In the genomic region with DNA sequence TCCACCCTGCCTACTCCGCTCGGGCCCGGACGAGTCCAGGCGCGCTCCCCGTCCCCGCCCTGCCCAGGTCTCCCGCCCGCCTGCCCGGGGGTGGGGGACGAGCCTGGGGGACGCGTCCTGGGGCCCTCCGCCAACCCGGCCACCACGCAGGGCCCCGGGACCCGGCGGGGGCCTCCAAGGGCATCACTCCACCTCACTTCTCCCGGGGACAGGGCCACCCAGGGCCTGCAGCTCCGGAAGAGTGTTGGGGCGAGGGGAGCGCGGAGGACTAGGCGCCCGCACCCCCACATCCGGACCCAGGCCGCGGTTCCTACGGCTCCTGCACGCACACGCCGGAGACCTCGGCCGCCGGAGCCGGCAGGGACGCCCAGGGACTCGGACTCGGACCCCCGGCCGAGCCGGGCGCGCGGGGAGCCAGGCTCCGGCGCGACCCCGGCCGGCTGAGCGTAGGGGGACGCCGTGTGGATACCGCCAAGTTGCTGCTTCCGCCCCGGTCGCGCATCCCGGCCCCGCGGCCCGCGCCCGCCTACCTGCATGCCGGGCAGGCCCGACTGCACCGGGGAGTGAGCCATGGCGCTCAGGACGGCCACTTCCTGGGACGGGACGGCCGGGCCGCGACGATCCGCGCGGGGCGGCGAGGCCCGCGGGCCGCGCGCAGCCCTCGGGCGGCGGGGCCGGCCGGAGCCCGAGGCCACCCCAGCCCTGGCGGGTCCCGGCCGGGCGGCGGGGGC, we compare ENCODE assay signal across 1 cellular context.
TF ChIP-seq lines count a peak whose summit lies in the region.

No MANE protein-coding gene starts in this region.

TF ChIP-seq in HepG2, 621 proteins besides CTCF, POLR2A, EP300 and RAD21 (continued from another document and continues in another):
- TF ChIP-seq, protein P1, sequence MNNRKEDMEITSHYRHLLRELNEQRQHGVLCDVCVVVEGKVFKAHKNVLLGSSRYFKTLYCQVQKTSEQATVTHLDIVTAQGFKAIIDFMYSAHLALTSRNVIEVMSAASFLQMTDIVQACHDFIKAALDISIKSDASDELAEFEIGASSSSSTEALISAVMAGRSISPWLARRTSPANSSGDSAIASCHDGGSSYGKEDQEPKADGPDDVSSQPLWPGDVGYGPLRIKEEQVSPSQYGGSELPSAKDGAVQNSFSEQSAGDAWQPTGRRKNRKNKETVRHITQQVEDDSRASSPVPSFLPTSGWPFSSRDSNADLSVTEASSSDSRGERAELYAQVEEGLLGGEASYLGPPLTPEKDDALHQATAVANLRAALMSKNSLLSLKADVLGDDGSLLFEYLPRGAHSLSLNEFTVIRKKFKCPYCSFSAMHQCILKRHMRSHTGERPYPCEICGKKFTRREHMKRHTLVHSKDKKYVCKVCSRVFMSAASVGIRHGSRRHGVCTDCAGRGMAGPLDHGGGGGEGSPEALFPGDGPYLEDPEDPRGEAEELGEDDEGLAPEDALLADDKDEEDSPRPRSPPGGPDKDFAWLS (CRISPR knock-in tag; IDR thresholded peaks at IDR 0.05; ENCODE audit: borderline replicate concordance), result no peak
- TF ChIP-seq CENPT (CRISPR knock-in tag; IDR thresholded peaks at IDR 0.05; ENCODE audit: low read depth) (no peak), ZNF510 (CRISPR knock-in tag; IDR thresholded peaks at IDR 0.05; ENCODE audit: low read depth) (no peak), NKX3-1 (CRISPR knock-in tag; IDR thresholded peaks at IDR 0.05) (0 out of 2 replicates have a peak, but pooled peaks have one; percentile 39), ZFY (CRISPR knock-in tag; IDR thresholded peaks at IDR 0.05) (peak; percentile 82), CHCHD3 (CRISPR knock-in tag; IDR thresholded peaks at IDR 0.05) (no peak), ZNF337 (CRISPR knock-in tag; IDR thresholded peaks at IDR 0.05; ENCODE audit: borderline replicate concordance, low read depth) (no peak), SYNCRIP (IDR thresholded peaks at IDR 0.05; ENCODE audit: insufficient read depth, low read depth, low read length) (no peak), ZNF468 (CRISPR knock-in tag; IDR thresholded peaks at IDR 0.05) (no peak), ZNF562 (CRISPR knock-in tag; IDR thresholded peaks at IDR 0.05; ENCODE audit: borderline replicate concordance) (no peak), HMGA1 (CRISPR knock-in tag; conservative IDR thresholded peaks at IDR 0.05) (no peak), RORA (CRISPR knock-in tag; IDR thresholded peaks at IDR 0.05) (no peak), NR1H2 (CRISPR knock-in tag; IDR thresholded peaks at IDR 0.05; ENCODE audit: borderline replicate concordance, low read depth) (no peak), ZNF101 (CRISPR knock-in tag; IDR thresholded peaks at IDR 0.05; ENCODE audit: borderline replicate concordance, low read depth) (no peak), MAF1 (CRISPR knock-in tag; IDR thresholded peaks at IDR 0.05; ENCODE audit: borderline replicate concordance) (no peak), KLF12 (CRISPR knock-in tag; IDR thresholded peaks at IDR 0.05; ENCODE audit: borderline replicate concordance) (no peak), MED1 (CRISPR knock-in tag; IDR thresholded peaks at IDR 0.05) (no peak; the same call in 1 of the 2 replicates), FLYWCH1 (CRISPR knock-in tag; IDR thresholded peaks at IDR 0.05) (no peak), SMARCE1 (IDR thresholded peaks at IDR 0.05; ENCODE audit: borderline replicate concordance) (no peak), ZBTB8A (CRISPR knock-in tag; IDR thresholded peaks at IDR 0.05; ENCODE audit: borderline replicate concordance, low read depth) (no peak), ZMYM2 (CRISPR knock-in tag; IDR thresholded peaks at IDR 0.05) (no peak), NAIF1 (CRISPR knock-in tag; IDR thresholded peaks at IDR 0.05; ENCODE audit: borderline replicate concordance) (no peak), TARDBP (CRISPR knock-in tag; IDR thresholded peaks at IDR 0.05) (no peak), SP4 (CRISPR knock-in tag; IDR thresholded peaks at IDR 0.05) (no peak), RBM22 (optimal IDR thresholded peaks at IDR 0.05; ENCODE audit: low read length) (no peak), ZNF33B (CRISPR knock-in tag; IDR thresholded peaks at IDR 0.05) (no peak), ZNF431 (CRISPR knock-in tag; IDR thresholded peaks at IDR 0.05; ENCODE audit: borderline replicate concordance, low read depth) (no peak), TAF15 (IDR thresholded peaks at IDR 0.05; ENCODE audit: low read depth, low read length, poor library complexity, severe bottlenecking) (no peak), ZNF34 (CRISPR knock-in tag; IDR thresholded peaks at IDR 0.05; ENCODE audit: borderline replicate concordance) (no peak), SOX5 (CRISPR knock-in tag; IDR thresholded peaks at IDR 0.05; ENCODE audit: borderline replicate concordance) (no peak), ETV6 (CRISPR knock-in tag; conservative IDR thresholded peaks at IDR 0.05) (no peak)
- TF ChIP-seq, protein P2, sequence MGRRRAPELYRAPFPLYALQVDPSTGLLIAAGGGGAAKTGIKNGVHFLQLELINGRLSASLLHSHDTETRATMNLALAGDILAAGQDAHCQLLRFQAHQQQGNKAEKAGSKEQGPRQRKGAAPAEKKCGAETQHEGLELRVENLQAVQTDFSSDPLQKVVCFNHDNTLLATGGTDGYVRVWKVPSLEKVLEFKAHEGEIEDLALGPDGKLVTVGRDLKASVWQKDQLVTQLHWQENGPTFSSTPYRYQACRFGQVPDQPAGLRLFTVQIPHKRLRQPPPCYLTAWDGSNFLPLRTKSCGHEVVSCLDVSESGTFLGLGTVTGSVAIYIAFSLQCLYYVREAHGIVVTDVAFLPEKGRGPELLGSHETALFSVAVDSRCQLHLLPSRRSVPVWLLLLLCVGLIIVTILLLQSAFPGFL (CRISPR knock-in tag; IDR thresholded peaks at IDR 0.05), result no peak
- TF ChIP-seq, protein P3, sequence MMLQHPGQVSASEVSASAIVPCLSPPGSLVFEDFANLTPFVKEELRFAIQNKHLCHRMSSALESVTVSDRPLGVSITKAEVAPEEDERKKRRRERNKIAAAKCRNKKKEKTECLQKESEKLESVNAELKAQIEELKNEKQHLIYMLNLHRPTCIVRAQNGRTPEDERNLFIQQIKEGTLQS (CRISPR knock-in tag; IDR thresholded peaks at IDR 0.05), result no peak
- TF ChIP-seq, protein P4, sequence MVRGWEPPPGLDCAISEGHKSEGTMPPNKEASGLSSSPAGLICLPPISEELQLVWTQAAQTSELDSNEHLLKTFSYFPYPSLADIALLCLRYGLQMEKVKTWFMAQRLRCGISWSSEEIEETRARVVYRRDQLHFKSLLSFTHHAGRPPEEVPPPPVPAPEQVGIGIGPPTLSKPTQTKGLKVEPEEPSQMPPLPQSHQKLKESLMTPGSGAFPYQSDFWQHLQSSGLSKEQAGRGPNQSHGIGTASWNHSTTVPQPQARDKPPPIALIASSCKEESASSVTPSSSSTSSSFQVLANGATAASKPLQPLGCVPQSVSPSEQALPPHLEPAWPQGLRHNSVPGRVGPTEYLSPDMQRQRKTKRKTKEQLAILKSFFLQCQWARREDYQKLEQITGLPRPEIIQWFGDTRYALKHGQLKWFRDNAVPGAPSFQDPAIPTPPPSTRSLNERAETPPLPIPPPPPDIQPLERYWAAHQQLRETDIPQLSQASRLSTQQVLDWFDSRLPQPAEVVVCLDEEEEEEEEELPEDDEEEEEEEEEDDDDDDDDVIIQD (CRISPR knock-in tag; IDR thresholded peaks at IDR 0.05; ENCODE audit: low read depth), result no peak
- TF ChIP-seq, protein P5, sequence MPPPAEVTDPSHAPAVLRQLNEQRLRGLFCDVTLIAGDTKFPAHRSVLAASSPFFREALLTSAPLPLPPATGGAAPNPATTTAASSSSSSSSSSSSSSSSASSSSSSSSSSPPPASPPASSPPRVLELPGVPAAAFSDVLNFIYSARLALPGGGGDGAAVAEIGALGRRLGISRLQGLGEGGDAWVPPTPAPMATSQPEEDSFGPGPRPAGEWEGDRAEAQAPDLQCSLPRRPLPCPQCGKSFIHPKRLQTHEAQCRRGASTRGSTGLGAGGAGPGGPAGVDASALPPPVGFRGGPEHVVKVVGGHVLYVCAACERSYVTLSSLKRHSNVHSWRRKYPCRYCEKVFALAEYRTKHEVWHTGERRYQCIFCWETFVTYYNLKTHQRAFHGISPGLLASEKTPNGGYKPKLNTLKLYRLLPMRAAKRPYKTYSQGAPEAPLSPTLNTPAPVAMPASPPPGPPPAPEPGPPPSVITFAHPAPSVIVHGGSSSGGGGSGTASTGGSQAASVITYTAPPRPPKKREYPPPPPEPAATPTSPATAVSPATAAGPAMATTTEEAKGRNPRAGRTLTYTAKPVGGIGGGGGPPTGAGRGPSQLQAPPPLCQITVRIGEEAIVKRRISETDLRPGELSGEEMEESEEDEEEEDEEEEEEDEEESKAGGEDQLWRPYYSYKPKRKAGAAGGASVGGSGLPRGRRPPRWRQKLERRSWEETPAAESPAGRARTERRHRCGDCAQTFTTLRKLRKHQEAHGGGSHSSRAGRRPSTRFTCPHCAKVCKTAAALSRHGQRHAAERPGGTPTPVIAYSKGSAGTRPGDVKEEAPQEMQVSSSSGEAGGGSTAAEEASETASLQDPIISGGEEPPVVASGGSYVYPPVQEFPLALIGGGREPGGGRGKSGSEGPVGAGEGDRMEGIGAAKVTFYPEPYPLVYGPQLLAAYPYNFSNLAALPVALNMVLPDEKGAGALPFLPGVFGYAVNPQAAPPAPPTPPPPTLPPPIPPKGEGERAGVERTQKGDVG (CRISPR knock-in tag; IDR thresholded peaks at IDR 0.05; ENCODE audit: borderline replicate concordance), result no peak
- TF ChIP-seq, protein P6, sequence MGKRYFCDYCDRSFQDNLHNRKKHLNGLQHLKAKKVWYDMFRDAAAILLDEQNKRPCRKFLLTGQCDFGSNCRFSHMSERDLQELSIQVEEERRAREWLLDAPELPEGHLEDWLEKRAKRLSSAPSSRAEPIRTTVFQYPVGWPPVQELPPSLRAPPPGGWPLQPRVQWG (CRISPR knock-in tag; IDR thresholded peaks at IDR 0.05; ENCODE audit: borderline replicate concordance, low read depth), result no peak
- TF ChIP-seq, protein P7, sequence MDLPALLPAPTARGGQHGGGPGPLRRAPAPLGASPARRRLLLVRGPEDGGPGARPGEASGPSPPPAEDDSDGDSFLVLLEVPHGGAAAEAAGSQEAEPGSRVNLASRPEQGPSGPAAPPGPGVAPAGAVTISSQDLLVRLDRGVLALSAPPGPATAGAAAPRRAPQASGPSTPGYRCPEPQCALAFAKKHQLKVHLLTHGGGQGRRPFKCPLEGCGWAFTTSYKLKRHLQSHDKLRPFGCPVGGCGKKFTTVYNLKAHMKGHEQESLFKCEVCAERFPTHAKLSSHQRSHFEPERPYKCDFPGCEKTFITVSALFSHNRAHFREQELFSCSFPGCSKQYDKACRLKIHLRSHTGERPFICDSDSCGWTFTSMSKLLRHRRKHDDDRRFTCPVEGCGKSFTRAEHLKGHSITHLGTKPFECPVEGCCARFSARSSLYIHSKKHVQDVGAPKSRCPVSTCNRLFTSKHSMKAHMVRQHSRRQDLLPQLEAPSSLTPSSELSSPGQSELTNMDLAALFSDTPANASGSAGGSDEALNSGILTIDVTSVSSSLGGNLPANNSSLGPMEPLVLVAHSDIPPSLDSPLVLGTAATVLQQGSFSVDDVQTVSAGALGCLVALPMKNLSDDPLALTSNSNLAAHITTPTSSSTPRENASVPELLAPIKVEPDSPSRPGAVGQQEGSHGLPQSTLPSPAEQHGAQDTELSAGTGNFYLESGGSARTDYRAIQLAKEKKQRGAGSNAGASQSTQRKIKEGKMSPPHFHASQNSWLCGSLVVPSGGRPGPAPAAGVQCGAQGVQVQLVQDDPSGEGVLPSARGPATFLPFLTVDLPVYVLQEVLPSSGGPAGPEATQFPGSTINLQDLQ (CRISPR knock-in tag; IDR thresholded peaks at IDR 0.05), result no peak
- TF ChIP-seq, protein P8, sequence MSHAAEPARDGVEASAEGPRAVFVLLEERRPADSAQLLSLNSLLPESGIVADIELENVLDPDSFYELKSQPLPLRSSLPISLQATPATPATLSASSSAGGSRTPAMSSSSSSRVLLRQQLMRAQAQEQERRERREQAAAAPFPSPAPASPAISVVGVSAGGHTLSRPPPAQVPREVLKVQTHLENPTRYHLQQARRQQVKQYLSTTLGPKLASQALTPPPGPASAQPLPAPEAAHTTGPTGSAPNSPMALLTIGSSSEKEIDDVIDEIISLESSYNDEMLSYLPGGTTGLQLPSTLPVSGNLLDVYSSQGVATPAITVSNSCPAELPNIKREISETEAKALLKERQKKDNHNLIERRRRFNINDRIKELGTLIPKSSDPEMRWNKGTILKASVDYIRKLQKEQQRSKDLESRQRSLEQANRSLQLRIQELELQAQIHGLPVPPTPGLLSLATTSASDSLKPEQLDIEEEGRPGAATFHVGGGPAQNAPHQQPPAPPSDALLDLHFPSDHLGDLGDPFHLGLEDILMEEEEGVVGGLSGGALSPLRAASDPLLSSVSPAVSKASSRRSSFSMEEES (CRISPR knock-in tag; IDR thresholded peaks at IDR 0.05), result no peak
- TF ChIP-seq, protein P9, sequence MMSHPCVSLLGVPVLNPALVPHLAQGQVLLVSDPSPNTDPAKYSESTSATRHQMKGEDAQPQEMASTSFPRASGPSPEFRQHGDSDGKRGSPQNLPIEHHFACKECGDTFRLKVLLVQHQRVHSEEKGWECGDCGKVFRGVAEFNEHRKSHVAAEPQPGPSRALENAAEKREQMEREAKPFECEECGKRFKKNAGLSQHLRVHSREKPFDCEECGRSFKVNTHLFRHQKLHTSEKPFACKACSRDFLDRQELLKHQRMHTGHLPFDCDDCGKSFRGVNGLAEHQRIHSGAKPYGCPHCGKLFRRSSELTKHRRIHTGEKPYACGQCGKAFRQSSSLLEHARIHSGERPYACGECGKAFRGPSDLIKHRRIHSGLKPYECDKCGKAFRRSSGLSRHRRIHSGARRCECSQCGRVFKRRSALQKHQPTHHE (CRISPR knock-in tag; IDR thresholded peaks at IDR 0.05; ENCODE audit: borderline replicate concordance), result no peak
- TF ChIP-seq, protein P10, sequence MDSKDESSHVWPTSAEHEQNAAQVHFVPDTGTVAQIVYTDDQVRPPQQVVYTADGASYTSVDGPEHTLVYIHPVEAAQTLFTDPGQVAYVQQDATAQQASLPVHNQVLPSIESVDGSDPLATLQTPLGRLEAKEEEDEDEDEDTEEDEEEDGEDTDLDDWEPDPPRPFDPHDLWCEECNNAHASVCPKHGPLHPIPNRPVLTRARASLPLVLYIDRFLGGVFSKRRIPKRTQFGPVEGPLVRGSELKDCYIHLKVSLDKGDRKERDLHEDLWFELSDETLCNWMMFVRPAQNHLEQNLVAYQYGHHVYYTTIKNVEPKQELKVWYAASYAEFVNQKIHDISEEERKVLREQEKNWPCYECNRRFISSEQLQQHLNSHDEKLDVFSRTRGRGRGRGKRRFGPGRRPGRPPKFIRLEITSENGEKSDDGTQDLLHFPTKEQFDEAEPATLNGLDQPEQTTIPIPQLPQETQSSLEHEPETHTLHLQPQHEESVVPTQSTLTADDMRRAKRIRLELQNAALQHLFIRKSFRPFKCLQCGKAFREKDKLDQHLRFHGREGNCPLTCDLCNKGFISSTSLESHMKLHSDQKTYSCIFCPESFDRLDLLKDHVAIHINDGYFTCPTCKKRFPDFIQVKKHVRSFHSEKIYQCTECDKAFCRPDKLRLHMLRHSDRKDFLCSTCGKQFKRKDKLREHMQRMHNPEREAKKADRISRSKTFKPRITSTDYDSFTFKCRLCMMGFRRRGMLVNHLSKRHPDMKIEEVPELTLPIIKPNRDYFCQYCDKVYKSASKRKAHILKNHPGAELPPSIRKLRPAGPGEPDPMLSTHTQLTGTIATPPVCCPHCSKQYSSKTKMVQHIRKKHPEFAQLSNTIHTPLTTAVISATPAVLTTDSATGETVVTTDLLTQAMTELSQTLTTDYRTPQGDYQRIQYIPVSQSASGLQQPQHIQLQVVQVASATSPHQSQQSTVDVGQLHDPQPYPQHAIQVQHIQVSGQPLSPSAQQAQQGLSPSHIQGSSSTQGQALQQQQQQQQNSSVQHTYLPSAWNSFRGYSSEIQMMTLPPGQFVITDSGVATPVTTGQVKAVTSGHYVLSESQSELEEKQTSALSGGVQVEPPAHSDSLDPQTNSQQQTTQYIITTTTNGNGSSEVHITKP (CRISPR knock-in tag; IDR thresholded peaks at IDR 0.05; ENCODE audit: low read depth), result no peak
